ENCODE assay signal across 11 cellular contexts in genomic region chr5:171521219-171521633, GRCh38.
DNase-seq lines count a peak whose midpoint lies in the region; ATAC-seq and TF ChIP-seq lines count a peak whose summit lies in the region.
"Had no signal": no experiment of that assay in that cellular context is flagged by ENCODE, and none has a peak within 500 bp of the region (broad histone marks: within the 10 kb centered on the region; RNA-seq: fewer than 3 reads in every experiment).

No MANE protein-coding gene starts in this region.

- H3K4me1 Mint-ChIP-seq in activated T-cell treated with anti-CD3 and anti-CD28 coated beads, Interleukin-2, amount 50 U/mL, for 72 hours (ENCODE audit: low read depth), result no peaks in the 10 kb centered on the region
- H3K4me1 Mint-ChIP-seq: activated naive CD8-positive, alpha-beta T cell treated with anti-CD3 and anti-CD28 coated beads, Interleukin-2, amount 10 ng/mL, durations not matched to agents 7 days and 5 days had no signal

- no peak overlapping the region for H3K4me3 ChIP-seq in foreskin fibroblast (ENCODE audit: low read depth in 1 of 2, low read length in 2 of 2)

- H3K36me3 Mint-ChIP-seq in activated T-cell treated with anti-CD3 and anti-CD28 coated beads, Interleukin-2, amount 50 U/mL, for 72 hours (ENCODE audit: insufficient read depth in 2 of 2), result no peaks in the 10 kb centered on the region
- H3K36me3 Mint-ChIP-seq: activated naive CD8-positive, alpha-beta T cell treated with anti-CD3 and anti-CD28 coated beads, Interleukin-2, amount 10 ng/mL, durations not matched to agents 7 days and 5 days had no signal

- no peaks in the 10 kb centered on the region for H3K9me3 Mint-ChIP-seq in activated T-cell treated with anti-CD3 and anti-CD28 coated beads, Interleukin-2, amount 50 U/mL, for 72 hours
- H3K9me3 Mint-ChIP-seq: activated naive CD8-positive, alpha-beta T cell treated with anti-CD3 and anti-CD28 coated beads, Interleukin-2, amount 10 ng/mL, durations not matched to agents 7 days and 5 days; neural crest cell had no signal

- DNase-seq in Daoy (ENCODE audit: low read depth) (peak; percentile 83), foreskin fibroblast (peak; percentile 90 to 95), posterior vena cava (ENCODE audit: low spot score) (peak; percentile 91), SIG-M5 treated with dmso at 0.1 percent for 504 hours (lab: John Stamatoyannopoulos, UW; ENCODE audit: unreplicated experiment) (no peak)
- no peak for DNase-seq in activated T-cell treated with anti-CD3 and anti-CD28 coated beads, Interleukin-2, amount 50 U/mL, for 72 hours
- DNase-seq: activated naive CD8-positive, alpha-beta T cell treated with anti-CD3 and anti-CD28 coated beads, Interleukin-2, amount 10 ng/mL, durations not matched to agents 7 days and 5 days; GDM1 had no signal

- H3K27me3 Mint-ChIP-seq in activated T-cell treated with anti-CD3 and anti-CD28 coated beads, Interleukin-2, amount 50 U/mL, for 72 hours (ENCODE audit: low read depth), result peaks cover 38% of the 10 kb centered on the region
- H3K27me3 Mint-ChIP-seq: activated naive CD8-positive, alpha-beta T cell treated with anti-CD3 and anti-CD28 coated beads, Interleukin-2, amount 10 ng/mL, durations not matched to agents 7 days and 5 days had no signal

- TF ChIP-seq CTCF in foreskin fibroblast (IDR thresholded peaks at IDR 0.05; ENCODE audit: low read depth, low read length), result peak; percentile 14

- H3K27ac Mint-ChIP-seq in activated T-cell treated with anti-CD3 and anti-CD28 coated beads, Interleukin-2, amount 50 U/mL, for 72 hours, result no peak overlapping the region
- H3K27ac Mint-ChIP-seq: activated naive CD8-positive, alpha-beta T cell treated with anti-CD3 and anti-CD28 coated beads, Interleukin-2, amount 10 ng/mL, durations not matched to agents 7 days and 5 days had no signal

- no peak overlapping the region for H3K4me3 Mint-ChIP-seq in activated T-cell treated with anti-CD3 and anti-CD28 coated beads, Interleukin-2, amount 50 U/mL, for 72 hours
- H3K4me3 Mint-ChIP-seq: activated naive CD8-positive, alpha-beta T cell treated with anti-CD3 and anti-CD28 coated beads, Interleukin-2, amount 10 ng/mL, durations not matched to agents 7 days and 5 days; neural crest cell had no signal

- ATAC-seq in SK-N-SH treated with all-trans-retinoic acid at 6 μM for 48 hours (peak; percentile 96), HG03135 (IDR thresholded peaks at IDR 0.05; ENCODE audit: unreplicated experiment) (no peak), GM18517 (IDR thresholded peaks at IDR 0.05; ENCODE audit: unreplicated experiment) (no peak)
- no peak for ATAC-seq in activated T-cell treated with anti-CD3 and anti-CD28 coated beads, Interleukin-2, amount 50 U/mL, for 72 hours (replicated peaks in 1 of 2)

- intact Hi-C loops in posterior vena cava (cut with DNase I), result no loop called here

TF ChIP-seq in SK-N-SH treated with all-trans-retinoic acid at 6 μM for 48 hours, 23 proteins besides CTCF, POLR2A, EP300 and RAD21:
- no peak for TF ChIP-seq PPARA (CRISPR knock-in tag; IDR thresholded peaks at IDR 0.05; ENCODE audit: borderline replicate concordance)
- no peak for TF ChIP-seq ZNF70 (CRISPR knock-in tag; IDR thresholded peaks at IDR 0.05)
- no peak for TF ChIP-seq ISL1 (CRISPR knock-in tag; IDR thresholded peaks at IDR 0.05)
- TF ChIP-seq TOX (CRISPR knock-in tag; IDR thresholded peaks at IDR 0.05; ENCODE audit: borderline replicate concordance), result no peak
- TF ChIP-seq CSRNP3 (CRISPR knock-in tag; IDR thresholded peaks at IDR 0.05), result no peak
- no peak for TF ChIP-seq ZNF8 (CRISPR knock-in tag; IDR thresholded peaks at IDR 0.05)
- TF ChIP-seq RARB (CRISPR knock-in tag; IDR thresholded peaks at IDR 0.05), result no peak
- TF ChIP-seq ZFP3 (CRISPR knock-in tag; IDR thresholded peaks at IDR 0.05), result no peak
- no peak for TF ChIP-seq BACH2 (CRISPR knock-in tag; IDR thresholded peaks at IDR 0.05; ENCODE audit: borderline replicate concordance)
- TF ChIP-seq ARNTL (CRISPR knock-in tag; IDR thresholded peaks at IDR 0.05; ENCODE audit: borderline replicate concordance, low read depth), result no peak
- TF ChIP-seq ESRRG (CRISPR knock-in tag; IDR thresholded peaks at IDR 0.05), result no peak
- no peak for TF ChIP-seq ZFP30 (CRISPR knock-in tag; IDR thresholded peaks at IDR 0.05)
- TF ChIP-seq GLIS3 (CRISPR knock-in tag; IDR thresholded peaks at IDR 0.05), result no peak
- no peak for TF ChIP-seq TSHZ2 (CRISPR knock-in tag; IDR thresholded peaks at IDR 0.05)
- TF ChIP-seq TCF4 (CRISPR knock-in tag; IDR thresholded peaks at IDR 0.05; ENCODE audit: borderline replicate concordance), result no peak
- no peak for TF ChIP-seq PATZ1 (CRISPR knock-in tag; IDR thresholded peaks at IDR 0.05; ENCODE audit: borderline replicate concordance)
- no peak for TF ChIP-seq SNAI2 (CRISPR knock-in tag; IDR thresholded peaks at IDR 0.05)

Comparison
In these comparisons a context has a peak if more than half of its experiments do, and no peak if none do; other contexts are left out.
1. DNase-seq: peak in Daoy (single experiment), foreskin fibroblast (2 of 2) and posterior vena cava (single experiment); none in SIG-M5 treated with dmso at 0.1 percent for 504 hours (single experiment) and activated T-cell treated with anti-CD3 and anti-CD28 coated beads, Interleukin-2, amount 50 U/mL, for 72 hours (0 of 2).